In genomic region chr1:231536099-231536498, GRCh38 we compare ENCODE assay signal across 26 cellular contexts.
"Had no signal": no experiment of that assay in that cellular context is flagged by ENCODE, and none has a peak within 500 bp of the region (broad histone marks: within the 10 kb centered on the region; RNA-seq: fewer than 3 reads in every experiment).

No MANE protein-coding gene starts in this region.

- H3K4me2 ChIP-seq: hepatocyte had no signal

- ATAC-seq: naive thymus-derived CD4-positive, alpha-beta T cell; upper lobe of right lung had no signal

- H3K27me3 ChIP-seq: esophagus muscularis mucosa, hepatocyte, ovary, sigmoid colon, suprapubic skin, tibial artery, upper lobe of right lung had no signal

- H3K27ac ChIP-seq: esophagus muscularis mucosa, hepatocyte, ovary, sigmoid colon, suprapubic skin, tibial artery, upper lobe of right lung had no signal

- H3K9me3 ChIP-seq: esophagus muscularis mucosa, ovary, sigmoid colon, suprapubic skin, tibial artery, upper lobe of right lung had no signal

- DNase-seq: activated CD4-positive, alpha-beta T cell treated with anti-CD3 and anti-CD28 coated beads for 48 hours; activated CD4-positive, alpha-beta T cell treated with anti-CD3 and anti-CD28 coated beads, Interleukin-2, amount 50 U/mL, for 48 hours; activated CD8-positive, alpha-beta memory T cell treated with anti-CD3 and anti-CD28 coated beads for 24 hours; activated gamma-delta T cell treated with Interleukin-2 at 50 U/mL for 16 hours; dermis blood vessel endothelial cell; effector CD4-positive, alpha-beta T cell; foreskin melanocyte; islet precursor cell; mammary epithelial cell; midbrain; naive thymus-derived CD4-positive, alpha-beta T cell; ovary; retina; sigmoid colon; stimulated activated CD4-positive, alpha-beta T cell treated with anti-CD3 and anti-CD28 coated beads, Interleukin-15, amount 100 ng/mL, for 24 hours; stimulated activated naive CD4-positive, alpha-beta T cell; T-helper 1 cell; tibial artery; upper lobe of right lung had no signal

- H3K4me3 ChIP-seq: esophagus muscularis mucosa, hepatocyte, ovary, sigmoid colon, suprapubic skin, tibial artery, upper lobe of right lung had no signal

- H3K27me3 Mint-ChIP-seq: activated naive CD4-positive, alpha-beta T cell treated with anti-CD3 and anti-CD28 coated beads, Interleukin-2, amount 50 U/mL, for 24 hours; naive thymus-derived CD4-positive, alpha-beta T cell; progenitor cell of endocrine pancreas had no signal

- H3K27ac Mint-ChIP-seq: naive thymus-derived CD4-positive, alpha-beta T cell; progenitor cell of endocrine pancreas; T-helper 2 cell treated with Interferon-gamma antibody and Interleukin-4, amounts not matched to agents 5 μg/mL and 100 μg/mL, for 36 hours had no signal

- H3K9me3 Mint-ChIP-seq: activated naive CD4-positive, alpha-beta T cell treated with anti-CD3 and anti-CD28 coated beads, Interleukin-2, amount 50 U/mL, for 24 hours had no signal

- H3K36me3 ChIP-seq: ovary had no signal

- FAIRE-seq: colon had no signal

- H3K4me3 Mint-ChIP-seq: activated naive CD4-positive, alpha-beta T cell treated with anti-CD3 and anti-CD28 coated beads, Interleukin-2, amount 50 U/mL, for 24 hours; T-helper 2 cell treated with Interferon-gamma antibody and Interleukin-4, amounts not matched to agents 5 μg/mL and 100 μg/mL, for 36 hours had no signal
